In the genomic region with DNA sequence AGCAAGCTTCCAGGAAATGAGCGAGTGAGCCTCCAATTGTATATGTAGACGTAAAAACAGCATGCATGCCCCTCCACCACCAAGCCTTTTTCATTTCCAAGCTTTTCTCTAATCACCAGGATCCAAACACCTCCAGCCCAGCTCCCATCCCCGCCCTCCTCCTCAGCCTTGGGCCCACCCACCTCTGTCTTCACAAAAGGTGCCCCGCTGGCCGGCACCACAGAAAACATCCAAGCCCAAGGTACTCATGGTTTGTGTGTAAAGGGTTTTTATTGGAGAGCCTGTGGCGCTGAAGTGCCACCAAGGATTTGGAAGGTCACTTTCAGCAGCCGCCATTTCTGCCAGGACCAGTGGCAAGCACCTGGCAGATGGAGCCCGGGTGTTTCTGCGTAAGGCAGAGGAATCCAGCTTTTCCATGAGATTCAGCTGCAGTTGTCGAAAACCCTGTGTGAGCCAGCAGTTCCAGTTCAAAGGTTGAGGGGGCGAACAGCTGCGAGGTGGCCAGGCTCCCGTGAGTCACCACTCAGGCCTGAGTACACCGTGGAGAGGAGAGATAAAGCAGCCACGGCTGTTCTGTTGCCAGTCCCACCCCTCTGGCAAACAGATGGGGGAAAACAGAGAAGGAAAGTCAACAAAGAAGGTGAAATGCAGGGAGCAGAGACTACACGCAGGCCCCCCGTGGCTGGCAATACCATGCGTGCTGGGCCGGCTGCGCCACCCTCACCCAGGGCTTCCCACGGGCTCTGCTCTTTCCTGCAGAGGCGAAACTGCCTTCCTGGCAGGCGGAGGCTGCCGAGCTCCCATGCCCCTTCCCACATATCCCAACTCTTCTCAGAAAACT, we compare ENCODE assay signal across 1 cellular context.
A peak's percentile ranks its signal among the peaks of the same experiment; 100 is the strongest.
TF ChIP-seq lines count a peak whose summit lies in the region.

No MANE protein-coding gene starts in this region.

TF ChIP-seq in K562, 482 proteins besides CTCF, POLR2A, EP300 and RAD21 (continued from another document and continues in another):
- TF ChIP-seq BCL6 (CRISPR knock-in tag; IDR thresholded peaks at IDR 0.05) (no peak), ZNF589 (CRISPR knock-in tag; IDR thresholded peaks at IDR 0.05; ENCODE audit: low read depth) (peak; percentile 96), STAG1 (CRISPR knock-in tag; IDR thresholded peaks at IDR 0.05; ENCODE audit: borderline replicate concordance) (no peak), FOXA3 (CRISPR knock-in tag; conservative IDR thresholded peaks at IDR 0.05 in 1 of 2, IDR thresholded peaks at IDR 0.05 in 1 of 2) (peak; percentile 88 to 97), ETS1 (conservative IDR thresholded peaks at IDR 0.05; ENCODE audit: control insufficient read depth, low read depth, low read length) (peak; percentile 68; the same call in 1 of the 2 replicates), RBFOX2 (IDR thresholded peaks at IDR 0.05; ENCODE audit: low read depth, low read length) (0 out of 2 replicates have a peak, but pooled peaks have one; percentile 33), KLF1 (tag; IDR thresholded peaks at IDR 0.05) (peak; percentile 81), RERE (CRISPR knock-in tag; IDR thresholded peaks at IDR 0.05; ENCODE audit: borderline replicate concordance) (no peak), HDAC6 (IDR thresholded peaks at IDR 0.05; ENCODE audit: low read depth, low read length) (no peak), ZNF133 (CRISPR knock-in tag; IDR thresholded peaks at IDR 0.05) (no peak), SP2 (IDR thresholded peaks at IDR 0.05; ENCODE audit: extremely low read depth, low read depth, low read length, poor library complexity, severe bottlenecking) (no peak), DMBX1 (CRISPR knock-in tag; IDR thresholded peaks at IDR 0.05; ENCODE audit: borderline replicate concordance) (peak; percentile 76), SMARCB1 (IDR thresholded peaks at IDR 0.05; ENCODE audit: insufficient read length, low read depth) (no peak), ELF1 (tag; IDR thresholded peaks at IDR 0.05) (no peak), NUFIP1 (IDR thresholded peaks at IDR 0.05; ENCODE audit: partially characterized antibody) (no peak), MIER1 (IDR thresholded peaks at IDR 0.05; ENCODE audit: low read depth) (no peak), PRMT5 (CRISPR knock-in tag; IDR thresholded peaks at IDR 0.05) (no peak), HNRNPL (IDR thresholded peaks at IDR 0.05; ENCODE audit: low read depth, low read length) (no peak), EWSR1 (IDR thresholded peaks at IDR 0.05; ENCODE audit: borderline replicate concordance, low read depth, partially characterized antibody) (no peak), DACH1 (IDR thresholded peaks at IDR 0.05; ENCODE audit: partially characterized antibody) (peak; percentile 96), CBFA2T2 (conservative IDR thresholded peaks at IDR 0.05) (peak; percentile 99), ZNF695 (CRISPR knock-in tag; IDR thresholded peaks at IDR 0.05) (no peak), MYBL2 (IDR thresholded peaks at IDR 0.05; ENCODE audit: low read depth) (no peak), MYBL2 (CRISPR knock-in tag; IDR thresholded peaks at IDR 0.05; ENCODE audit: borderline replicate concordance) (no peak), CBFA2T3 (IDR thresholded peaks at IDR 0.05) (peak; percentile 99), ASH1L (IDR thresholded peaks at IDR 0.05; ENCODE audit: borderline replicate concordance, low read depth, partially characterized antibody) (no peak), BHLHE40 (IDR thresholded peaks at IDR 0.05; ENCODE audit: low read length) (peak; percentile 80), SIN3A (IDR thresholded peaks at IDR 0.05; ENCODE audit: borderline replicate concordance in 2 of 2, control insufficient read depth in 1 of 2, low read depth in 2 of 2, low read length in 2 of 2) (peak in 1 of 2 experiments; percentile 64; a peak in 1 of 4 replicates), ZC3H4 (CRISPR knock-in tag; IDR thresholded peaks at IDR 0.05; ENCODE audit: borderline replicate concordance) (no peak), ZNF507 (tag; conservative IDR thresholded peaks at IDR 0.05) (no peak), HMG20B (CRISPR knock-in tag; IDR thresholded peaks at IDR 0.05) (no peak), CBFB (CRISPR knock-in tag; IDR thresholded peaks at IDR 0.05) (no peak), IRF2 (CRISPR knock-in tag; IDR thresholded peaks at IDR 0.05) (no peak), POU5F1 (IDR thresholded peaks at IDR 0.05; ENCODE audit: borderline replicate concordance, low read depth, low read length, partially characterized antibody) (no peak), NCOA1 (IDR thresholded peaks at IDR 0.05; ENCODE audit: low read depth) (peak; percentile 79; the same call in 1 of the 2 replicates), SMC3 (conservative IDR thresholded peaks at IDR 0.05; ENCODE audit: insufficient read depth, low read depth, low read length) (no peak), DPF2 (IDR thresholded peaks at IDR 0.05) (peak; percentile 97)
- TF ChIP-seq, protein P1, sequence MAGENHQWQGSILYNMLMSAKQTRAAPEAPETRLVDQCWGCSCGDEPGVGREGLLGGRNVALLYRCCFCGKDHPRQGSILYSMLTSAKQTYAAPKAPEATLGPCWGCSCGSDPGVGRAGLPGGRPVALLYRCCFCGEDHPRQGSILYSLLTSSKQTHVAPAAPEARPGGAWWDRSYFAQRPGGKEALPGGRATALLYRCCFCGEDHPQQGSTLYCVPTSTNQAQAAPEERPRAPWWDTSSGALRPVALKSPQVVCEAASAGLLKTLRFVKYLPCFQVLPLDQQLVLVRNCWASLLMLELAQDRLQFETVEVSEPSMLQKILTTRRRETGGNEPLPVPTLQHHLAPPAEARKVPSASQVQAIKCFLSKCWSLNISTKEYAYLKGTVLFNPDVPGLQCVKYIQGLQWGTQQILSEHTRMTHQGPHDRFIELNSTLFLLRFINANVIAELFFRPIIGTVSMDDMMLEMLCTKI (IDR thresholded peaks at IDR 0.05; ENCODE audit: partially characterized antibody) = no peak
- TF ChIP-seq, protein P2, sequence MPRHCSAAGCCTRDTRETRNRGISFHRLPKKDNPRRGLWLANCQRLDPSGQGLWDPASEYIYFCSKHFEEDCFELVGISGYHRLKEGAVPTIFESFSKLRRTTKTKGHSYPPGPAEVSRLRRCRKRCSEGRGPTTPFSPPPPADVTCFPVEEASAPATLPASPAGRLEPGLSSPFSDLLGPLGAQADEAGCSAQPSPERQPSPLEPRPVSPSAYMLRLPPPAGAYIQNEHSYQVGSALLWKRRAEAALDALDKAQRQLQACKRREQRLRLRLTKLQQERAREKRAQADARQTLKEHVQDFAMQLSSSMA (CRISPR knock-in tag; IDR thresholded peaks at IDR 0.05) = no peak
- TF ChIP-seq, protein P3, sequence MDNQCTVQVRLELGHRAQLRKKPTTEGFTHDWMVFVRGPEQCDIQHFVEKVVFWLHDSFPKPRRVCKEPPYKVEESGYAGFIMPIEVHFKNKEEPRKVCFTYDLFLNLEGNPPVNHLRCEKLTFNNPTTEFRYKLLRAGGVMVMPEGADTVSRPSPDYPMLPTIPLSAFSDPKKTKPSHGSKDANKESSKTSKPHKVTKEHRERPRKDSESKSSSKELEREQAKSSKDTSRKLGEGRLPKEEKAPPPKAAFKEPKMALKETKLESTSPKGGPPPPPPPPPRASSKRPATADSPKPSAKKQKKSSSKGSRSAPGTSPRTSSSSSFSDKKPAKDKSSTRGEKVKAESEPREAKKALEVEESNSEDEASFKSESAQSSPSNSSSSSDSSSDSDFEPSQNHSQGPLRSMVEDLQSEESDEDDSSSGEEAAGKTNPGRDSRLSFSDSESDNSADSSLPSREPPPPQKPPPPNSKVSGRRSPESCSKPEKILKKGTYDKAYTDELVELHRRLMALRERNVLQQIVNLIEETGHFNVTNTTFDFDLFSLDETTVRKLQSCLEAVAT (IDR thresholded peaks at IDR 0.05) = no peak
- TF ChIP-seq, protein P4, sequence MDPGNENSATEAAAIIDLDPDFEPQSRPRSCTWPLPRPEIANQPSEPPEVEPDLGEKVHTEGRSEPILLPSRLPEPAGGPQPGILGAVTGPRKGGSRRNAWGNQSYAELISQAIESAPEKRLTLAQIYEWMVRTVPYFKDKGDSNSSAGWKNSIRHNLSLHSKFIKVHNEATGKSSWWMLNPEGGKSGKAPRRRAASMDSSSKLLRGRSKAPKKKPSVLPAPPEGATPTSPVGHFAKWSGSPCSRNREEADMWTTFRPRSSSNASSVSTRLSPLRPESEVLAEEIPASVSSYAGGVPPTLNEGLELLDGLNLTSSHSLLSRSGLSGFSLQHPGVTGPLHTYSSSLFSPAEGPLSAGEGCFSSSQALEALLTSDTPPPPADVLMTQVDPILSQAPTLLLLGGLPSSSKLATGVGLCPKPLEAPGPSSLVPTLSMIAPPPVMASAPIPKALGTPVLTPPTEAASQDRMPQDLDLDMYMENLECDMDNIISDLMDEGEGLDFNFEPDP (CRISPR knock-in tag; IDR thresholded peaks at IDR 0.05) = no peak
- TF ChIP-seq, protein P5, sequence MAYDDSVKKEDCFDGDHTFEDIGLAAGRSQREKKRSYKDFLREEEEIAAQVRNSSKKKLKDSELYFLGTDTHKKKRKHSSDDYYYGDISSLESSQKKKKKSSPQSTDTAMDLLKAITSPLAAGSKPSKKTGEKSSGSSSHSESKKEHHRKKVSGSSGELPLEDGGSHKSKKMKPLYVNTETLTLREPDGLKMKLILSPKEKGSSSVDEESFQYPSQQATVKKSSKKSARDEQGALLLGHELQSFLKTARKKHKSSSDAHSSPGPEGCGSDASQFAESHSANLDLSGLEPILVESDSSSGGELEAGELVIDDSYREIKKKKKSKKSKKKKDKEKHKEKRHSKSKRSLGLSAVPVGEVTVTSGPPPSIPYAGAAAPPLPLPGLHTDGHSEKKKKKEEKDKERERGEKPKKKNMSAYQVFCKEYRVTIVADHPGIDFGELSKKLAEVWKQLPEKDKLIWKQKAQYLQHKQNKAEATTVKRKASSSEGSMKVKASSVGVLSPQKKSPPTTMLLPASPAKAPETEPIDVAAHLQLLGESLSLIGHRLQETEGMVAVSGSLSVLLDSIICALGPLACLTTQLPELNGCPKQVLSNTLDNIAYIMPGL (CRISPR knock-in tag; IDR thresholded peaks at IDR 0.05) = no peak
- TF ChIP-seq, protein P6, sequence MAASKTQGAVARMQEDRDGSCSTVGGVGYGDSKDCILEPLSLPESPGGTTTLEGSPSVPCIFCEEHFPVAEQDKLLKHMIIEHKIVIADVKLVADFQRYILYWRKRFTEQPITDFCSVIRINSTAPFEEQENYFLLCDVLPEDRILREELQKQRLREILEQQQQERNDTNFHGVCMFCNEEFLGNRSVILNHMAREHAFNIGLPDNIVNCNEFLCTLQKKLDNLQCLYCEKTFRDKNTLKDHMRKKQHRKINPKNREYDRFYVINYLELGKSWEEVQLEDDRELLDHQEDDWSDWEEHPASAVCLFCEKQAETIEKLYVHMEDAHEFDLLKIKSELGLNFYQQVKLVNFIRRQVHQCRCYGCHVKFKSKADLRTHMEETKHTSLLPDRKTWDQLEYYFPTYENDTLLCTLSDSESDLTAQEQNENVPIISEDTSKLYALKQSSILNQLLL (CRISPR knock-in tag; IDR thresholded peaks at IDR 0.05; ENCODE audit: borderline replicate concordance) = no peak
